9 cellular contexts compared by ENCODE assay signal in genomic region chr2:235270951-235271350, GRCh38.
DNase-seq lines count a peak whose midpoint lies in the region; ATAC-seq and TF ChIP-seq lines count a peak whose summit lies in the region.
"Had no signal": no experiment of that assay in that cellular context is flagged by ENCODE, and none has a peak within 500 bp of the region (broad histone marks: within the 10 kb centered on the region; RNA-seq: fewer than 3 reads in every experiment).

No MANE protein-coding gene starts in this region.

- CTCF ChIA-PET in activated CD4-positive, alpha-beta T cell treated with anti-CD3 and anti-CD28 coated beads, Interleukin-2, amount 10 ng/mL, durations not matched to agents 7 days and 5 days (lab: Charles Lee), result interaction anchor here (1.9 kb wide), 1 partner anchor 11 kb away, joined by 4 read pairs; no protein-coding TSS in a partner anchor

- H3K4me3 ChIP-seq in heart right ventricle, result no peak overlapping the region

- peak; percentile 34 for DNase-seq in activated CD4-positive, alpha-beta T cell treated with anti-CD3 and anti-CD28 coated beads, Interleukin-2, amount 10 ng/mL, durations not matched to agents 7 days and 5 days
- no peak for DNase-seq in activated CD4-positive, alpha-beta T cell treated with anti-CD3 and anti-CD28 coated beads for 1 hour
- peak; percentile 61 to 72 for DNase-seq in activated CD4-positive, alpha-beta T cell treated with anti-CD3 and anti-CD28 coated beads, Interleukin-2, amount 50 U/mL, for 48 hours
- peak; percentile 24 to 50 (median 42) for DNase-seq in stimulated activated CD4-positive, alpha-beta T cell treated with anti-CD3 and anti-CD28 coated beads, Interleukin-12 subunit alpha, Interleukin-12 subunit beta, amount 100 ng/mL, for 48 hours (ENCODE audit: low read depth in 2 of 3, low spot score in 1 of 3)
- DNase-seq in LoVo (ENCODE audit: low spot score) (no peak), mesenteric fat pad (ENCODE audit: low spot score) (no peak), heart right ventricle (no peak)

- H3K27me3 ChIP-seq in heart right ventricle, result peaks cover 0 to 45% (median 10%) of the 10 kb centered on the region in 7 donors

- intact Hi-C loops in heart right ventricle (cut with DNase I), result no loop called here

- peaks cover 69% of the 10 kb centered on the region for H3K27me3 Mint-ChIP-seq in activated CD4-positive, alpha-beta T cell treated with anti-CD3 and anti-CD28 coated beads, Interleukin-2, amount 10 ng/mL, durations not matched to agents 7 days and 5 days

- 74 to 81% methylated on average over 4 of the region's 4 CpGs for WGBS in heart right ventricle, 2 donors

- ATAC-seq in HG03139 (IDR thresholded peaks at IDR 0.05; ENCODE audit: unreplicated experiment), result peak; percentile 92
- no peak for ATAC-seq in heart right ventricle
- ATAC-seq: naive thymus-derived CD8-positive, alpha-beta T cell had no signal

- peaks cover 9% of the 10 kb centered on the region for H3K4me1 Mint-ChIP-seq in activated CD4-positive, alpha-beta T cell treated with anti-CD3 and anti-CD28 coated beads, Interleukin-2, amount 10 ng/mL, durations not matched to agents 7 days and 5 days

- H3K9me3 ChIP-seq in heart right ventricle, result peaks cover 0 to 20% (median 6%) of the 10 kb centered on the region in 11 donors

- H3K4me1 ChIP-seq in heart right ventricle, result peaks cover 0 to 4% (median 0%) of the 10 kb centered on the region in 9 donors

- H3K36me3 ChIP-seq in heart right ventricle, result no peaks in the 10 kb centered on the region

- POLR2A ChIA-PET in activated CD4-positive, alpha-beta T cell treated with anti-CD3 and anti-CD28 coated beads, Interleukin-2, amount 10 ng/mL, durations not matched to agents 7 days and 5 days (lab: Charles Lee), result no interaction called here

- no peak for TF ChIP-seq CTCF in heart right ventricle (IDR thresholded peaks at IDR 0.05)

- no peak overlapping the region for H3K27ac Mint-ChIP-seq in activated CD4-positive, alpha-beta T cell treated with anti-CD3 and anti-CD28 coated beads, Interleukin-2, amount 10 ng/mL, durations not matched to agents 7 days and 5 days
- H3K27ac Mint-ChIP-seq: naive thymus-derived CD8-positive, alpha-beta T cell had no signal

- no peak overlapping the region for H3K4me3 Mint-ChIP-seq in activated CD4-positive, alpha-beta T cell treated with anti-CD3 and anti-CD28 coated beads, Interleukin-2, amount 10 ng/mL, durations not matched to agents 7 days and 5 days
- H3K4me3 Mint-ChIP-seq: naive thymus-derived CD8-positive, alpha-beta T cell had no signal

- H3K36me3 Mint-ChIP-seq in activated CD4-positive, alpha-beta T cell treated with anti-CD3 and anti-CD28 coated beads, Interleukin-2, amount 10 ng/mL, durations not matched to agents 7 days and 5 days (ENCODE audit: low read depth), result no peaks in the 10 kb centered on the region
- H3K36me3 Mint-ChIP-seq: naive thymus-derived CD8-positive, alpha-beta T cell had no signal

- H3K9me3 Mint-ChIP-seq in activated CD4-positive, alpha-beta T cell treated with anti-CD3 and anti-CD28 coated beads, Interleukin-2, amount 10 ng/mL, durations not matched to agents 7 days and 5 days, result peaks cover 3% of the 10 kb centered on the region

- H3K27ac ChIP-seq in heart right ventricle, result no peak overlapping the region

Comparison
In these comparisons a context has a peak if more than half of its experiments do, and no peak if none do; other contexts are left out.
1. DNase-seq: peak in activated CD4-positive, alpha-beta T cell treated with anti-CD3 and anti-CD28 coated beads, Interleukin-2, amount 10 ng/mL, durations not matched to agents 7 days and 5 days (single experiment), activated CD4-positive, alpha-beta T cell treated with anti-CD3 and anti-CD28 coated beads, Interleukin-2, amount 50 U/mL, for 48 hours (2 of 2) and stimulated activated CD4-positive, alpha-beta T cell treated with anti-CD3 and anti-CD28 coated beads, Interleukin-12 subunit alpha, Interleukin-12 subunit beta, amount 100 ng/mL, for 48 hours (3 of 3); none in activated CD4-positive, alpha-beta T cell treated with anti-CD3 and anti-CD28 coated beads for 1 hour (single experiment), LoVo (single experiment), mesenteric fat pad (single experiment) and heart right ventricle (0 of 2).